1 cellular context compared by ENCODE assay signal in genomic region chr9:33424043-33424442, GRCh38. TPM values are rescaled to one million over a fixed set of nuclear protein-coding genes. Genes with fewer than 3 reads are reported as not detected.
"Had no signal": no experiment of that assay in that cellular context is flagged by ENCODE, and none has a peak within 500 bp of the region (broad histone marks: within the 10 kb centered on the region; RNA-seq: fewer than 3 reads in every experiment).

No MANE protein-coding gene starts in this region.

RNA-seq across cellular contexts. Expression of gene AQP7, which starts 21.7 kb away (rescaled TPM):
- total RNA-seq: temporal lobe had no signal
